In genomic region chr11:114159802-114160588, GRCh38 we compare ENCODE assay signal across 8 cellular contexts.
DNase-seq lines count a peak whose midpoint lies in the region; ATAC-seq and TF ChIP-seq lines count a peak whose summit lies in the region.

No MANE protein-coding gene starts in this region.

- H3K9me2 ChIP-seq in HCT116 (ENCODE audit: insufficient read depth): no peaks in the 10 kb centered on the region

- peaks cover 17 to 21% of the 10 kb centered on the region in 2 experiments for H3K4me1 ChIP-seq in HCT116 (ENCODE audit: control insufficient read depth in 1 of 2, insufficient read depth in 2 of 2, low read length in 2 of 2)
- H3K4me1 ChIP-seq in left ventricle myocardium inferior: peaks cover 96% of the 10 kb centered on the region
- peaks cover 63% of the 10 kb centered on the region for H3K4me1 ChIP-seq in rectal smooth muscle tissue (ENCODE audit: control insufficient read depth, insufficient read depth, low read length)

- CTCF ChIA-PET in CD4-positive, alpha-beta T cell (lab: Charles Lee): interaction anchor here (0.5 to 1.7 kb wide), 2 partner anchors 38 to 102 kb away, joined by 3 to 7 read pairs; no protein-coding TSS in a partner anchor
- CTCF ChIA-PET in HCT116 (lab: Charles Lee): no interaction called here

- H3K4me3 ChIP-seq in HCT116 (replicated peaks in 1 of 2; ENCODE audit: low read depth in 1 of 2, low read length in 2 of 2) (peak overlapping the region; percentile 5 to 8; a peak in 1 of 4 replicates), left ventricle myocardium inferior (peak overlapping the region; percentile 57), rectal smooth muscle tissue (ENCODE audit: low read length) (peak overlapping the region; percentile 20)

- H2AFZ ChIP-seq in HCT116 (ENCODE audit: low read depth, low read length, poor library complexity, severe bottlenecking): peak overlapping the region; percentile 32

- no TSS peak for BruUV-seq in HCT116 (replicated peaks; lab: Mats Ljungman, UMichigan)

- no peaks in the 10 kb centered on the region for H3K79me2 ChIP-seq in HCT116 (ENCODE audit: insufficient read depth, low read length)

- H3K36me3 Mint-ChIP-seq in CD4-positive, alpha-beta T cell (ENCODE audit: low read depth): no peaks in the 10 kb centered on the region
- peaks cover 14% of the 10 kb centered on the region for H3K36me3 Mint-ChIP-seq in T-helper 2 cell treated with Interferon-gamma antibody and Interleukin-4, amounts not matched to agents 5 μg/mL and 100 μg/mL, for 36 hours (ENCODE audit: low read depth)

- 0 out of 2 replicates have a peak, but pooled peaks have one; percentile 13 for TF ChIP-seq RAD21 in HCT116 (IDR thresholded peaks at IDR 0.05; ENCODE audit: low read depth)

- TF ChIP-seq POLR2A in HCT116 (IDR thresholded peaks at IDR 0.05; ENCODE audit: borderline replicate concordance, extremely low read depth, insufficient read depth, insufficient read length): no peak

- peak overlapping the region; percentile 55 for H3K27ac ChIP-seq in CD4-positive, alpha-beta T cell (ENCODE audit: low read depth, low read length)
- no peak overlapping the region for H3K27ac ChIP-seq in HCT116 (ENCODE audit: low read depth, low read length)
- H3K27ac ChIP-seq in left ventricle myocardium inferior (replicated peaks): peak overlapping the region; percentile 100
- H3K27ac ChIP-seq in rectal smooth muscle tissue (ENCODE audit: low read depth, low read length): peak overlapping the region; percentile 100

- peak; percentile 97 for ATAC-seq in CD4-positive, alpha-beta T cell (ENCODE audit: poor library complexity)
- ATAC-seq in HCT116: peak; percentile 85

- H3K9me3 Mint-ChIP-seq in CD4-positive, alpha-beta T cell: no peaks in the 10 kb centered on the region
- H3K9me3 Mint-ChIP-seq in T-helper 2 cell treated with Interferon-gamma antibody and Interleukin-4, amounts not matched to agents 5 μg/mL and 100 μg/mL, for 36 hours: no peaks in the 10 kb centered on the region

- H4K20me1 ChIP-seq in HCT116 (ENCODE audit: insufficient read depth): no peaks in the 10 kb centered on the region

- no peaks in the 10 kb centered on the region for H3K27me3 Mint-ChIP-seq in CD4-positive, alpha-beta T cell
- no peaks in the 10 kb centered on the region for H3K27me3 Mint-ChIP-seq in T-helper 2 cell treated with Interferon-gamma antibody and Interleukin-4, amounts not matched to agents 5 μg/mL and 100 μg/mL, for 36 hours (ENCODE audit: low read depth)

- peak overlapping the region; percentile 60 for H3K4me2 ChIP-seq in HCT116 (ENCODE audit: low read length)

- peaks cover 86% of the 10 kb centered on the region for H3K4me1 Mint-ChIP-seq in CD4-positive, alpha-beta T cell (ENCODE audit: low read depth)
- peaks cover 66% of the 10 kb centered on the region for H3K4me1 Mint-ChIP-seq in T-helper 2 cell treated with Interferon-gamma antibody and Interleukin-4, amounts not matched to agents 5 μg/mL and 100 μg/mL, for 36 hours (ENCODE audit: low read depth)

- POLR2A ChIA-PET in CD4-positive, alpha-beta T cell (lab: Charles Lee): interaction anchor here (0.6 to 6.3 kb wide), 20 partner anchors 8 to 108 kb away, joined by 3 to 53 read pairs (median 4); partner anchors contain the start of gene ZBTB16
- POLR2A ChIA-PET in HCT116 (lab: Charles Lee): no interaction called here

- TF ChIP-seq CTCF in CD4-positive, alpha-beta T cell (IDR thresholded peaks at IDR 0.05): no peak
- TF ChIP-seq CTCF in HCT116 (IDR thresholded peaks at IDR 0.05 in 2 of 3, conservative IDR thresholded peaks at IDR 0.05 in 1 of 3; ENCODE audit: borderline replicate concordance in 1 of 3, insufficient read depth in 1 of 3, low read depth in 2 of 3, low read length in 2 of 3): no peak
- no peak for TF ChIP-seq CTCF in left ventricle myocardium inferior (IDR thresholded peaks at IDR 0.05; ENCODE audit: borderline replicate concordance)

- H3K4me3 Mint-ChIP-seq in CD4-positive, alpha-beta T cell: peak overlapping the region; percentile 66
- peak overlapping the region; percentile 72 for H3K4me3 Mint-ChIP-seq in T-helper 2 cell treated with Interferon-gamma antibody and Interleukin-4, amounts not matched to agents 5 μg/mL and 100 μg/mL, for 36 hours

- intact Hi-C loops in CD4-positive, alpha-beta T cell (cut with DNase I, micrococcal nuclease): loop anchor here (2.0 to 10.0 kb wide), 7 partner anchors 23 to 285 kb away; partner anchors contain the start of genes C11orf71 (in 1 of the 2), RBM7 (in 1 of the 2) and USP28 (in 1 of the 2)
- intact Hi-C loops in HCT116 (cut with micrococcal nuclease): loop anchor here (5.0 to 10.0 kb wide), 2 partner anchors 123 to 255 kb away; partner anchors contain the start of gene HTR3B
- intact Hi-C loops in left ventricle myocardium inferior (cut with micrococcal nuclease): no loop called here

- H3K27me3 ChIP-seq in CD4-positive, alpha-beta T cell (ENCODE audit: control insufficient read depth, insufficient read depth, low read length): no peaks in the 10 kb centered on the region
- H3K27me3 ChIP-seq in HCT116 (ENCODE audit: insufficient read depth, low read length) (peaks cover 70% of the 10 kb centered on the region), left ventricle myocardium inferior (ENCODE audit: low read depth) (no peaks in the 10 kb centered on the region), rectal smooth muscle tissue (ENCODE audit: control insufficient read depth, insufficient read depth, low read length) (no peaks in the 10 kb centered on the region)

- RAD21 ChIA-PET in HCT116 (lab: Charles Lee; ENCODE audit: low non-redundant PET in 1 of 2, low total read pairs in 2 of 2, uncharacterized antibody in 2 of 2, unreplicated experiment in 2 of 2): no interaction called here

- H3K9ac ChIP-seq in HCT116 (ENCODE audit: low read length): no peak overlapping the region
- H3K9ac ChIP-seq in rectal smooth muscle tissue (ENCODE audit: low read length): peak overlapping the region; percentile 46

- H3K36me3 ChIP-seq in HCT116 (ENCODE audit: control insufficient read depth in 1 of 2, insufficient read depth in 2 of 2, low read length in 2 of 2): no peaks in the 10 kb centered on the region
- H3K36me3 ChIP-seq in left ventricle myocardium inferior: peaks cover 28% of the 10 kb centered on the region
- no peaks in the 10 kb centered on the region for H3K36me3 ChIP-seq in rectal smooth muscle tissue (ENCODE audit: control insufficient read depth, insufficient read depth, low read length)

- DNase-seq in CD4-positive, alpha-beta T cell: peak; percentile 96 to 99 (median 98)
- DNase-seq in HCT116 (ENCODE audit: low read depth, low spot score) (peak; percentile 68), NCI-H146 treated with DMSO at 0.1 percent for 48 hours (lab: John Stamatoyannopoulos, UW; ENCODE audit: unreplicated experiment) (peak; percentile 85), anterior cingulate cortex (lab: John Stamatoyannopoulos, UW) (peak in 57 of 58 donors; percentile 34 to 98 (median 83)), left ventricle myocardium inferior (peak; percentile 100), ureter (ENCODE audit: low spot score) (peak; percentile 99)
- DNase-seq in T-helper 2 cell treated with Interferon-gamma antibody and Interleukin-4, amounts not matched to agents 5 μg/mL and 100 μg/mL, for 36 hours (ENCODE audit: low spot score): peak; percentile 81

- peak overlapping the region; percentile 79 for H3K27ac Mint-ChIP-seq in CD4-positive, alpha-beta T cell
- peak overlapping the region; percentile 86 for H3K27ac Mint-ChIP-seq in T-helper 2 cell treated with Interferon-gamma antibody and Interleukin-4, amounts not matched to agents 5 μg/mL and 100 μg/mL, for 36 hours

- H3K9me3 ChIP-seq in CD4-positive, alpha-beta T cell (ENCODE audit: control insufficient read depth, low read length): no peaks in the 10 kb centered on the region
- H3K9me3 ChIP-seq in HCT116 (ENCODE audit: control insufficient read depth in 1 of 2, insufficient read depth in 1 of 2, low read depth in 1 of 2, low read length in 2 of 2) (no peaks in the 10 kb centered on the region), left ventricle myocardium inferior (replicated peaks) (no peaks in the 10 kb centered on the region)

TF ChIP-seq in HCT116, 20 proteins besides CTCF, POLR2A, EP300 and RAD21 (continues in another document):
- TF ChIP-seq ZBTB33 (IDR thresholded peaks at IDR 0.05; ENCODE audit: extremely low read depth, insufficient replicate concordance, low read length) (peak; percentile 17), ATF3 (IDR thresholded peaks at IDR 0.05) (no peak), SRF (IDR thresholded peaks at IDR 0.05; ENCODE audit: low read depth) (no peak)
- TF ChIP-seq, protein P1, sequence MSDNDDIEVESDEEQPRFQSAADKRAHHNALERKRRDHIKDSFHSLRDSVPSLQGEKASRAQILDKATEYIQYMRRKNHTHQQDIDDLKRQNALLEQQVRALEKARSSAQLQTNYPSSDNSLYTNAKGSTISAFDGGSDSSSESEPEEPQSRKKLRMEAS (IDR thresholded peaks at IDR 0.05): peak; percentile 26; the same call in 1 of the 2 replicates

Comparison
In these comparisons a context has a peak if more than half of its experiments do, and no peak if none do; other contexts are left out.
1. H3K4me3 ChIP-seq: peak in every context shown above with its lines; median percentile 57 in left ventricle myocardium inferior; 20 in rectal smooth muscle tissue; 6 in HCT116.